Comparison of ENCODE assay signal across 27 cellular contexts in genomic region chr9:82722051-82722450, GRCh38.
"Had no signal": no experiment of that assay in that cellular context is flagged by ENCODE, and none has a peak within 500 bp of the region (broad histone marks: within the 10 kb centered on the region; RNA-seq: fewer than 3 reads in every experiment).

No MANE protein-coding gene starts in this region.

- H3K9me3 Mint-ChIP-seq: dendritic cell treated with granulocyte-macrophage colony-stimulating factor and Interleukin-4, amounts not matched to agents 40 ng/mL and 50 ng/mL, for 4 days had no signal

- H3K27me3 ChIP-seq: colonic mucosa, esophagus muscularis mucosa, foreskin keratinocyte, gastroesophageal sphincter, heart left ventricle, hepatocyte, neutrophil, pancreas, sigmoid colon, stomach, testis, tibial artery, upper lobe of left lung had no signal

- H3K27me3 Mint-ChIP-seq: dendritic cell treated with granulocyte-macrophage colony-stimulating factor and Interleukin-4, amounts not matched to agents 40 ng/mL and 50 ng/mL, for 4 days; natural killer cell treated with Interleukin-12 subunit alpha and Interleukin-12 subunit beta and Interleukin-15 and Interleukin-18, amount 100 ng/mL, for 72 hours had no signal

- H3K4me1 ChIP-seq: colonic mucosa, esophagus muscularis mucosa, foreskin keratinocyte, gastroesophageal sphincter, heart left ventricle, pancreas, prostate gland, sigmoid colon, stomach, testis, tibial artery, upper lobe of left lung had no signal

- H3K4me2 ChIP-seq: hepatocyte had no signal

- H3K4me3 ChIP-seq: colonic mucosa, esophagus muscularis mucosa, gastroesophageal sphincter, heart left ventricle, hepatocyte, mucosa of descending colon, pancreas, prostate gland, sigmoid colon, stomach, testis, tibial artery, upper lobe of left lung had no signal

- H3K79me2 ChIP-seq: hepatocyte had no signal

- H3K27ac ChIP-seq: colonic mucosa, esophagus muscularis mucosa, foreskin keratinocyte, gastroesophageal sphincter, heart left ventricle, hepatocyte, neutrophil, pancreas, prostate gland, sigmoid colon, stomach, testis, tibial artery, upper lobe of left lung had no signal

- H3K4me3 Mint-ChIP-seq: dendritic cell treated with granulocyte-macrophage colony-stimulating factor and Interleukin-4, amounts not matched to agents 40 ng/mL and 50 ng/mL, for 4 days; naive B cell; natural killer cell treated with Interleukin-12 subunit alpha and Interleukin-12 subunit beta and Interleukin-15 and Interleukin-18, amount 100 ng/mL, for 72 hours; neural crest cell; stimulated activated effector memory CD8-positive, alpha-beta T cell treated with anti-CD3 and anti-CD28 coated beads, Interleukin-12 subunit alpha, Interleukin-12 subunit beta, amount 100 ng/mL, for 72 hours had no signal

- ATAC-seq: foreskin keratinocyte; gastroesophageal sphincter; heart left ventricle; left lobe of liver; mucosa of descending colon; natural killer cell treated with Interleukin-12 subunit alpha and Interleukin-12 subunit beta and Interleukin-15 and Interleukin-18, amount 100 ng/mL, for 72 hours; pancreas; right cardiac atrium; stimulated activated effector memory CD8-positive, alpha-beta T cell treated with anti-CD3 and anti-CD28 coated beads, Interleukin-12 subunit alpha, Interleukin-12 subunit beta, amount 100 ng/mL, for 72 hours had no signal

- H3K36me3 Mint-ChIP-seq: naive B cell; natural killer cell treated with Interleukin-12 subunit alpha and Interleukin-12 subunit beta and Interleukin-15 and Interleukin-18, amount 100 ng/mL, for 72 hours; stimulated activated effector memory CD8-positive, alpha-beta T cell treated with anti-CD3 and anti-CD28 coated beads, Interleukin-12 subunit alpha, Interleukin-12 subunit beta, amount 100 ng/mL, for 72 hours had no signal

- H3K36me3 ChIP-seq: colonic mucosa, esophagus muscularis mucosa, gastroesophageal sphincter, heart left ventricle, neutrophil, pancreas, prostate gland, sigmoid colon, stomach, tibial artery, upper lobe of left lung had no signal

- DNase-seq: colonic mucosa; effector CD8-positive, alpha-beta T cell; foreskin keratinocyte; heart left ventricle; kidney; mucosa of descending colon; naive B cell; pancreas; right cardiac atrium; sigmoid colon; stimulated activated CD4-positive, alpha-beta T cell treated with anti-CD3 and anti-CD28 coated beads, Interleukin-2, amount 100 ng/mL, for 24 hours; stimulated activated CD4-positive, alpha-beta T cell treated with anti-CD3 and anti-CD28 coated beads, Interleukin-4, amount 100 ng/mL, for 24 hours; stimulated activated naive CD4-positive, alpha-beta T cell treated with Interleukin-2 at 50 U/mL for 16 hours; stomach; testis; tibial artery; upper lobe of left lung had no signal

- H3K4me1 Mint-ChIP-seq: naive B cell; stimulated activated effector memory CD8-positive, alpha-beta T cell treated with anti-CD3 and anti-CD28 coated beads, Interleukin-12 subunit alpha, Interleukin-12 subunit beta, amount 100 ng/mL, for 72 hours had no signal

- H3K27ac Mint-ChIP-seq: dendritic cell treated with granulocyte-macrophage colony-stimulating factor and Interleukin-4, amounts not matched to agents 40 ng/mL and 50 ng/mL, for 4 days; naive B cell; natural killer cell treated with Interleukin-12 subunit alpha and Interleukin-12 subunit beta and Interleukin-15 and Interleukin-18, amount 100 ng/mL, for 72 hours; stimulated activated effector memory CD8-positive, alpha-beta T cell treated with anti-CD3 and anti-CD28 coated beads, Interleukin-12 subunit alpha, Interleukin-12 subunit beta, amount 100 ng/mL, for 72 hours had no signal

- H3K9me3 ChIP-seq: colonic mucosa, esophagus muscularis mucosa, gastroesophageal sphincter, mucosa of descending colon, neutrophil, pancreas, prostate gland, sigmoid colon, stomach, testis, tibial artery, upper lobe of left lung had no signal

- H2AFZ ChIP-seq: hepatocyte had no signal
